In the genomic region with DNA sequence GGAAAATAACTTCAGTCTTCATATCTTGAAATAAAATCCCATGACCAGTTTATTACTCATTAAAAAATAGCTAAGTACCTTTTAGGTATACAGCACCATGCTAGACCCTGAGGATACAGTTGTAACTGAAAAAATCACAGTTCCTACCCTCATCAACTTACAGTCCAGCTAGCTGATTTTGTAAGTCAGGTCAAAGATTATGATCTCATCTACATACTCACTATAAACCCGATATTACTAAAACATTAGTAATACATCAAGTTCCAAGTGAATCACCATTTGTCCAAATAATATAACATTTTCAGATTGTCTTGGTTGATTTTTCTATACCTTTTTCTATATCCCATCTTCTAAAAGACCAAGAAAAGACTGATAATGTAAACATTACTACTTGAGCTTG, we compare ENCODE assay signal across 1 cellular context.
TF ChIP-seq lines count a peak whose summit lies in the region.

No MANE protein-coding gene starts in this region.

TF ChIP-seq in IMR-90, 13 proteins besides CTCF, POLR2A, EP300 and RAD21 (continued from another document):
- TF ChIP-seq, protein P1, sequence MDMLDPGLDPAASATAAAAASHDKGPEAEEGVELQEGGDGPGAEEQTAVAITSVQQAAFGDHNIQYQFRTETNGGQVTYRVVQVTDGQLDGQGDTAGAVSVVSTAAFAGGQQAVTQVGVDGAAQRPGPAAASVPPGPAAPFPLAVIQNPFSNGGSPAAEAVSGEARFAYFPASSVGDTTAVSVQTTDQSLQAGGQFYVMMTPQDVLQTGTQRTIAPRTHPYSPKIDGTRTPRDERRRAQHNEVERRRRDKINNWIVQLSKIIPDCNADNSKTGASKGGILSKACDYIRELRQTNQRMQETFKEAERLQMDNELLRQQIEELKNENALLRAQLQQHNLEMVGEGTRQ (IDR thresholded peaks at IDR 0.05; ENCODE audit: low read depth, low read length), result no peak
- TF ChIP-seq SMC3 (IDR thresholded peaks at IDR 0.05; ENCODE audit: low read depth, low read length) (no peak), CEBPB (IDR thresholded peaks at IDR 0.05; ENCODE audit: low read depth, low read length) (no peak), FOS (IDR thresholded peaks at IDR 0.05; ENCODE audit: low read depth, low read length) (no peak), MAZ (IDR thresholded peaks at IDR 0.05; ENCODE audit: borderline replicate concordance, low read depth, low read length) (no peak), MAFK (IDR thresholded peaks at IDR 0.05; ENCODE audit: low read depth, low read length) (no peak), MXI1 (IDR thresholded peaks at IDR 0.05; ENCODE audit: borderline replicate concordance, low read depth, low read length) (no peak), RCOR1 (IDR thresholded peaks at IDR 0.05; ENCODE audit: insufficient replicate concordance, low read length) (no peak), BHLHE40 (IDR thresholded peaks at IDR 0.05; ENCODE audit: low read depth, low read length) (no peak), CHD1 (IDR thresholded peaks at IDR 0.05; ENCODE audit: low read depth, low read length) (no peak)
- TF ChIP-seq, protein P2, sequence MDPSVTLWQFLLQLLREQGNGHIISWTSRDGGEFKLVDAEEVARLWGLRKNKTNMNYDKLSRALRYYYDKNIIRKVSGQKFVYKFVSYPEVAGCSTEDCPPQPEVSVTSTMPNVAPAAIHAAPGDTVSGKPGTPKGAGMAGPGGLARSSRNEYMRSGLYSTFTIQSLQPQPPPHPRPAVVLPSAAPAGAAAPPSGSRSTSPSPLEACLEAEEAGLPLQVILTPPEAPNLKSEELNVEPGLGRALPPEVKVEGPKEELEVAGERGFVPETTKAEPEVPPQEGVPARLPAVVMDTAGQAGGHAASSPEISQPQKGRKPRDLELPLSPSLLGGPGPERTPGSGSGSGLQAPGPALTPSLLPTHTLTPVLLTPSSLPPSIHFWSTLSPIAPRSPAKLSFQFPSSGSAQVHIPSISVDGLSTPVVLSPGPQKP (IDR thresholded peaks at IDR 0.05; ENCODE audit: borderline replicate concordance, low read depth, low read length), result no peak
